1 cellular context compared by ENCODE assay signal in genomic region chr4:2366252-2367192, GRCh38.
TF ChIP-seq lines count a peak whose summit lies in the region.

No MANE protein-coding gene starts in this region.

TF ChIP-seq in WTC11, 78 proteins besides CTCF, POLR2A, EP300 and RAD21 (continued from another document):
- TF ChIP-seq PRRX2 (CRISPR knock-in tag; IDR thresholded peaks at IDR 0.05), result no peak
